13 cellular contexts compared by ENCODE assay signal in genomic region chr6:156955494-156956183, GRCh38.
DNase-seq lines count a peak whose midpoint lies in the region; ATAC-seq and TF ChIP-seq lines count a peak whose summit lies in the region.
"Had no signal": no experiment of that assay in that cellular context is flagged by ENCODE, and none has a peak within 500 bp of the region (broad histone marks: within the 10 kb centered on the region; RNA-seq: fewer than 3 reads in every experiment).

No MANE protein-coding gene starts in this region.

- no peak overlapping the region for H3K4me3 ChIP-seq in uterus
- H3K4me3 ChIP-seq: hepatocyte, neural progenitor cell had no signal

- H3K36me3 Mint-ChIP-seq in activated T-helper 17 cell treated with anti-CD3 and anti-CD28 coated beads, Interleukin-2, amount 50 U/mL, for 72 hours (ENCODE audit: low read depth), result peaks cover 7% of the 10 kb centered on the region

- TF ChIP-seq CTCF in uterus (IDR thresholded peaks at IDR 0.05), result no peak

- peaks cover 8 to 12% of the 10 kb centered on the region in 2 donors for H3K4me1 ChIP-seq in uterus

- no peak for TF ChIP-seq POLR2A in uterus (IDR thresholded peaks at IDR 0.05)

- H3K27me3 ChIP-seq in uterus, result no peaks in the 10 kb centered on the region
- H3K27me3 ChIP-seq: hepatocyte, neural progenitor cell had no signal

- H3K4me3 Mint-ChIP-seq in activated T-helper 17 cell treated with anti-CD3 and anti-CD28 coated beads, Interleukin-2, amount 50 U/mL, for 72 hours, result no peak overlapping the region

- DNase-seq in fibroblast of the conjunctiva (ENCODE audit: low read depth) (peak; percentile 22), myocyte (ENCODE audit: low read depth) (peak; percentile 83), uterus (no peak), germinal center (ENCODE audit: low spot score) (no peak)
- DNase-seq: activated CD8-positive, alpha-beta memory T cell treated with anti-CD3 and anti-CD28 coated beads for 24 hours; DND-41; NCI-H69 had no signal

- H3K27ac ChIP-seq in uterus, result peak overlapping the region; percentile 10 to 69
- H3K27ac ChIP-seq: KMS-11, neural progenitor cell had no signal

- H3K4me1 Mint-ChIP-seq in activated T-helper 17 cell treated with anti-CD3 and anti-CD28 coated beads, Interleukin-2, amount 50 U/mL, for 72 hours, result peaks cover 45% of the 10 kb centered on the region

- no peaks in the 10 kb centered on the region for H3K27me3 Mint-ChIP-seq in activated T-helper 17 cell treated with anti-CD3 and anti-CD28 coated beads, Interleukin-2, amount 50 U/mL, for 72 hours

- H3K36me3 ChIP-seq in uterus, result no peaks in the 10 kb centered on the region
- H3K36me3 ChIP-seq: neural progenitor cell had no signal

- H3K9me3 ChIP-seq in uterus, result no peaks in the 10 kb centered on the region

- H3K27ac Mint-ChIP-seq in activated T-helper 17 cell treated with anti-CD3 and anti-CD28 coated beads, Interleukin-2, amount 50 U/mL, for 72 hours, result peak overlapping the region; percentile 96

- ATAC-seq in activated T-helper 17 cell treated with anti-CD3 and anti-CD28 coated beads, Interleukin-2, amount 50 U/mL, for 72 hours (replicated peaks), result no peak
- ATAC-seq in GM18519 (IDR thresholded peaks at IDR 0.05; ENCODE audit: low FRiP score, unreplicated experiment) (no peak), GM21526 (IDR thresholded peaks at IDR 0.05; ENCODE audit: low FRiP score, unreplicated experiment) (no peak)

- intact Hi-C loops in uterus (cut with DNase I; ENCODE audit: low total_unique reads), result no loop called here

- H3K9me3 Mint-ChIP-seq in activated T-helper 17 cell treated with anti-CD3 and anti-CD28 coated beads, Interleukin-2, amount 50 U/mL, for 72 hours, result no peaks in the 10 kb centered on the region
- H3K9me3 Mint-ChIP-seq: neural progenitor cell had no signal

Comparison
In these comparisons a context has a peak if more than half of its experiments do, and no peak if none do; other contexts are left out.
1. DNase-seq: peak in fibroblast of the conjunctiva (single experiment) and myocyte (single experiment); none in uterus (0 of 2) and germinal center (single experiment).